8 cellular contexts compared by ENCODE assay signal in the genomic region with DNA sequence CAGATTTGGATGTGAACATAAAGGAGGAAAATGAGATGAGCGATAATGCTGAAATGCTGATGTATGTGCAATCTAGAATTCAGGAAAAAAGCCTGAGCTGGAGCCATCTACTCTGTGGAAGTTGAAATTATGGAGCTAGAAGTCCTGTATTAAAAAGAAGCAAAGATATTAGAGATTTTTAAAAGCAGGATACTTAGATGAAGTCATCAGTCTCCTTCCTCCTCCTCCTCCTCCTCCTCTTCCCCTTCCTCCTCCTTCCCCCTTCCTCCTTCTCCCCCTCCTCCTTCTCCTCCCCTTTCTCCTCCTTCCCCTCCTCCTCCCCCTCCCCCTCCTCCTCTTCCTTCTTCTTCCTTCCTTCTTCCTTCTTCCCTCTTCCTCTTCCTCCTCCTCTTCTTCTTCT.
"Had no signal": no experiment of that assay in that cellular context is flagged by ENCODE, and none has a peak within 500 bp of the region (broad histone marks: within the 10 kb centered on the region; RNA-seq: fewer than 3 reads in every experiment).

No MANE protein-coding gene starts in this region.

- DNase-seq: GDM1, GF-D8 had no signal

- H3K4me3 ChIP-seq: GM12878 had no signal

- FAIRE-seq: G401.6, GM12878, GM12891, GM12892, GM18507, GM19239 had no signal

- ATAC-seq: GM12878 had no signal
